10 cellular contexts compared by ENCODE assay signal in genomic region chr1:59375321-59376220, GRCh38.
A peak's percentile ranks its signal among the peaks of the same experiment; 100 is the strongest.
DNase-seq lines count a peak whose midpoint lies in the region.
"Had no signal": no experiment of that assay in that cellular context is flagged by ENCODE, and none has a peak within 500 bp of the region (broad histone marks: within the 10 kb centered on the region; RNA-seq: fewer than 3 reads in every experiment).

No MANE protein-coding gene starts in this region.

- no peak overlapping the region for H3K4me2 ChIP-seq in trophoblast cell (ENCODE audit: low read length)

- H4K12ac ChIP-seq in trophoblast cell (ENCODE audit: low read depth, low read length), result no peak overlapping the region

- H3K79me1 ChIP-seq in trophoblast cell (ENCODE audit: low read length), result peaks cover 7% of the 10 kb centered on the region

- H3K9ac ChIP-seq in trophoblast cell (ENCODE audit: low read length), result no peak overlapping the region

- peak; percentile 99 for DNase-seq in EH (ENCODE audit: low read depth)
- peak; percentile 40 for DNase-seq in RKO (ENCODE audit: low spot score)
- peak; percentile 96 for DNase-seq in fibroblast of gingiva (ENCODE audit: low read depth)
- DNase-seq in trophoblast cell, result peak; percentile 19 to 65
- no peak for DNase-seq in effector CD4-positive, alpha-beta T cell
- no peak for DNase-seq in activated T-cell treated with anti-CD3 and anti-CD28 coated beads, Interleukin-2, amount 50 U/mL, for 1 hour
- no peak for DNase-seq in NCI-H82 (lab: John Stamatoyannopoulos, UW)
- no peak for DNase-seq in stimulated activated CD4-positive, alpha-beta T cell treated with anti-CD3 and anti-CD28 coated beads, Interleukin-2, amount 100 ng/mL, for 48 hours
- DNase-seq: DMS79 treated with DMSO at 0.1 percent for 48 hours, NCI-H1417 treated with DMSO at 0.1 percent for 48 hours had no signal

- peak overlapping the region; percentile 44 for H3K14ac ChIP-seq in trophoblast cell (ENCODE audit: low read length)

- no peaks in the 10 kb centered on the region for H3K79me2 ChIP-seq in trophoblast cell (ENCODE audit: control insufficient read depth, insufficient read depth, low read length, poor library complexity)

- H3K27ac ChIP-seq in trophoblast cell (ENCODE audit: low read depth, low read length), result peak overlapping the region; percentile 31

- no peak overlapping the region for H3K4ac ChIP-seq in trophoblast cell (ENCODE audit: low read depth, low read length)

- H2AFZ ChIP-seq in trophoblast cell (ENCODE audit: insufficient read depth, low read length, poor library complexity), result peak overlapping the region; percentile 25

- no peak overlapping the region for H4K8ac ChIP-seq in trophoblast cell (ENCODE audit: low read depth, low read length)

- no peak overlapping the region for H3K18ac ChIP-seq in trophoblast cell (ENCODE audit: low read length)

- no peaks in the 10 kb centered on the region for H3K36me3 ChIP-seq in trophoblast cell (ENCODE audit: control insufficient read depth in 1 of 2, insufficient read depth in 2 of 2, low read length in 2 of 2)

- H3K23ac ChIP-seq in trophoblast cell (ENCODE audit: low read length), result no peak overlapping the region

- no peak overlapping the region for H3K4me3 ChIP-seq in trophoblast cell (ENCODE audit: low read depth, low read length)

- peak overlapping the region; percentile 72 for H2BK120ac ChIP-seq in trophoblast cell (ENCODE audit: insufficient read depth, low read length, poor library complexity)

- WGBS in trophoblast cell (ENCODE audit: extremely low coverage, insufficient coverage, insufficient read length), result no CpG with 5 or more reads among the region's 6 CpGs

- no peak overlapping the region for H2AK5ac ChIP-seq in trophoblast cell (ENCODE audit: low read length)

- peak overlapping the region; percentile 73 for H2BK5ac ChIP-seq in trophoblast cell (ENCODE audit: low read depth, low read length, poor library complexity)

- H4K91ac ChIP-seq in trophoblast cell (ENCODE audit: low read depth, low read length), result peak overlapping the region; percentile 35

- peaks cover 0 to 4% of the 10 kb centered on the region in 2 experiments for H3K4me1 ChIP-seq in trophoblast cell (ENCODE audit: control insufficient read depth in 1 of 2, insufficient read depth in 2 of 2, low read length in 2 of 2)

- H3K9me3 ChIP-seq in trophoblast cell (ENCODE audit: insufficient read depth, low read depth, low read length), result no peaks in the 10 kb centered on the region

- no peaks in the 10 kb centered on the region for H3K27me3 ChIP-seq in trophoblast cell (ENCODE audit: insufficient read depth, low read length)

- H2BK12ac ChIP-seq in trophoblast cell (ENCODE audit: low read length), result peak overlapping the region; percentile 36

Comparison
In these comparisons a context has a peak if more than half of its experiments do, and no peak if none do; other contexts are left out.
1. DNase-seq: peak in EH (single experiment), RKO (single experiment), fibroblast of gingiva (single experiment) and trophoblast cell (2 of 2); none in effector CD4-positive, alpha-beta T cell (single experiment), activated T-cell treated with anti-CD3 and anti-CD28 coated beads, Interleukin-2, amount 50 U/mL, for 1 hour (single experiment), NCI-H82 (single experiment) and stimulated activated CD4-positive, alpha-beta T cell treated with anti-CD3 and anti-CD28 coated beads, Interleukin-2, amount 100 ng/mL, for 48 hours (0 of 2).